Comparison of ENCODE assay signal across 2 cellular contexts in genomic region chr11:126360049-126360446, GRCh38.
TF ChIP-seq lines count a peak whose summit lies in the region.

No MANE protein-coding gene starts in this region.

TF ChIP-seq in SK-N-SH, 30 proteins besides CTCF, POLR2A, EP300 and RAD21 (continued from another document):
- TF ChIP-seq RXRA (IDR thresholded peaks at IDR 0.05; ENCODE audit: borderline replicate concordance, low read depth): no peak
- TF ChIP-seq REST (IDR thresholded peaks at IDR 0.05; ENCODE audit: low read depth, low read length): no peak
- no peak for TF ChIP-seq NFIC (IDR thresholded peaks at IDR 0.05; ENCODE audit: borderline replicate concordance)
- TF ChIP-seq, protein P1, sequence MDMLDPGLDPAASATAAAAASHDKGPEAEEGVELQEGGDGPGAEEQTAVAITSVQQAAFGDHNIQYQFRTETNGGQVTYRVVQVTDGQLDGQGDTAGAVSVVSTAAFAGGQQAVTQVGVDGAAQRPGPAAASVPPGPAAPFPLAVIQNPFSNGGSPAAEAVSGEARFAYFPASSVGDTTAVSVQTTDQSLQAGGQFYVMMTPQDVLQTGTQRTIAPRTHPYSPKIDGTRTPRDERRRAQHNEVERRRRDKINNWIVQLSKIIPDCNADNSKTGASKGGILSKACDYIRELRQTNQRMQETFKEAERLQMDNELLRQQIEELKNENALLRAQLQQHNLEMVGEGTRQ (IDR thresholded peaks at IDR 0.05; ENCODE audit: borderline replicate concordance, low read depth, low read length): no peak
- TF ChIP-seq GABPA (IDR thresholded peaks at IDR 0.05; ENCODE audit: low read depth): no peak

TF ChIP-seq in SK-N-SH treated with all-trans-retinoic acid at 6 μM for 48 hours, 23 proteins besides CTCF, POLR2A, EP300 and RAD21 (continued from another document):
- no peak for TF ChIP-seq ZC3H10 (CRISPR knock-in tag; IDR thresholded peaks at IDR 0.05)
- TF ChIP-seq ZFP3 (CRISPR knock-in tag; IDR thresholded peaks at IDR 0.05): no peak
